In genomic region chr18:50934545-50935211, GRCh38 we compare ENCODE assay signal across 1 cellular context.
TF ChIP-seq lines count a peak whose summit lies in the region.

No MANE protein-coding gene starts in this region.

TF ChIP-seq in K562, 482 proteins besides CTCF, POLR2A, EP300 and RAD21:
- no peak for TF ChIP-seq HMG20A (CRISPR knock-in tag; conservative IDR thresholded peaks at IDR 0.05)
- no peak for TF ChIP-seq GABPB1 (CRISPR knock-in tag; IDR thresholded peaks at IDR 0.05)
- no peak for TF ChIP-seq MAFK (IDR thresholded peaks at IDR 0.05; ENCODE audit: low read length)
